Comparison of ENCODE assay signal across 14 cellular contexts in the genomic region with DNA sequence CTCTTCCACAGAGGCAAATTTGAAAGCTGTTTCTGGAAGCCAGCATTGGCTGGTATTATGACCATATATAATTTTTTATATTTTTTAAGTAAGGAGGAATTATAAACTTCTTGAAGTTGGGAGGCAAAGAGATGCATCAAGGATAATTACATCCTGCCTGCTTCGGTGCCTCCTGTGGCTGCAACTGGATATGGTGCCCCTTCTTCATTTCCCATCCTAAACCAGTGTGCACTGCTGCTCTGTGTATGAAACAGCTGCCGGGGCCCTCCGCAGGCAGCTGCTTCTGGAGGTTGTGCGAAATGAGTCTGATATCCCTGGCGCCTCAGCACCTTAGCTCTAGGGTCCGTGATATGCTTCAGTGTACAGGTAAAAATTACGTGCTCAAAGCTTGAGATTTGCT.
A peak's percentile ranks its signal among the peaks of the same experiment; 100 is the strongest.
DNase-seq lines count a peak whose midpoint lies in the region; ATAC-seq, FAIRE-seq and TF ChIP-seq lines count a peak whose summit lies in the region.
"Had no signal": no experiment of that assay in that cellular context is flagged by ENCODE, and none has a peak within 500 bp of the region (broad histone marks: within the 10 kb centered on the region; RNA-seq: fewer than 3 reads in every experiment).

No MANE protein-coding gene starts in this region.

- H3K9me3 ChIP-seq in K562 (replicated peaks; ENCODE audit: control insufficient read depth, insufficient read depth, low read depth, low read length) (no peaks in the 10 kb centered on the region), mesenchymal stem cell (ENCODE audit: control insufficient read depth, low read length) (no peaks in the 10 kb centered on the region)

- no peaks in the 10 kb centered on the region for H3K36me3 Mint-ChIP-seq in activated naive CD4-positive, alpha-beta T cell treated with anti-CD3 and anti-CD28 coated beads for 36 hours (ENCODE audit: low read depth)

- H4K91ac ChIP-seq in mesenchymal stem cell (ENCODE audit: low read length) = peak overlapping the region; percentile 29

- H2BK5ac ChIP-seq in mesenchymal stem cell (ENCODE audit: low read depth, low read length, poor library complexity, severe bottlenecking) = no peak overlapping the region

- DNase-seq in DMS 273 (lab: John Stamatoyannopoulos, UW; ENCODE audit: unreplicated experiment) (peak; percentile 57), LHCN-M2 (ENCODE audit: low read depth) (peak; percentile 26), K562 (ENCODE audit: extremely low read depth in 1 of 4, low spot score in 3 of 4) (no peak), mesenchymal stem cell (no peak), NCI-H345 (lab: John Stamatoyannopoulos, UW) (no peak)
- DNase-seq in activated naive CD4-positive, alpha-beta T cell treated with anti-CD3 and anti-CD28 coated beads for 36 hours = no peak
- no peak for DNase-seq in activated CD4-positive, alpha-beta T cell treated with anti-CD3 and anti-CD28 coated beads for 4 hours
- DNase-seq: activated CD4-positive, alpha-beta T cell treated with anti-CD3 and anti-CD28 coated beads, Interleukin-2, amount 10 ng/mL, durations not matched to agents 24 days and 14 days; activated gamma-delta T cell; cerebellar nuclear complex; NCI-H510A treated with DMSO at 0.1 percent for 48 hours; occipital lobe had no signal

- no peaks in the 10 kb centered on the region for H3K9me3 Mint-ChIP-seq in activated naive CD4-positive, alpha-beta T cell treated with anti-CD3 and anti-CD28 coated beads for 36 hours
- H3K9me3 Mint-ChIP-seq: activated CD4-positive, alpha-beta T cell treated with anti-CD3 and anti-CD28 coated beads, Interleukin-2, amount 10 ng/mL, durations not matched to agents 24 days and 14 days had no signal

- no peaks in the 10 kb centered on the region for H4K20me1 ChIP-seq in K562 (replicated peaks; ENCODE audit: control insufficient read depth, insufficient read depth, low read length)

- H2BK12ac ChIP-seq in mesenchymal stem cell (ENCODE audit: low read length in 2 of 2) = no peak overlapping the region

- H3K4me3 ChIP-seq in K562 (no peak overlapping the region), mesenchymal stem cell (ENCODE audit: insufficient read depth in 1 of 2, low read depth in 1 of 2, low read length in 2 of 2) (no peak overlapping the region)

- H3K4me3 Mint-ChIP-seq in activated naive CD4-positive, alpha-beta T cell treated with anti-CD3 and anti-CD28 coated beads for 36 hours = no peak overlapping the region
- H3K4me3 Mint-ChIP-seq: activated CD4-positive, alpha-beta T cell treated with anti-CD3 and anti-CD28 coated beads, Interleukin-2, amount 10 ng/mL, durations not matched to agents 24 days and 14 days had no signal

- 68% methylated on average over 7 of the region's 7 CpGs for WGBS in K562 (ENCODE audit: insufficient coverage, low coverage, missing lambda C conversion rate)
- WGBS in mesenchymal stem cell = 93% methylated on average over 7 of the region's 7 CpGs

- H3K9ac ChIP-seq in K562 (ENCODE audit: insufficient read depth in 1 of 2, low read depth in 2 of 2, low read length in 2 of 2) = no peak overlapping the region
- no peak overlapping the region for H3K9ac ChIP-seq in mesenchymal stem cell (ENCODE audit: low read length)

- H3K79me1 ChIP-seq in mesenchymal stem cell (replicated peaks; ENCODE audit: low read length, poor library complexity, severe bottlenecking) = no peaks in the 10 kb centered on the region

- H3K79me2 ChIP-seq in K562 (ENCODE audit: control insufficient read depth, insufficient read depth, low read length) = no peaks in the 10 kb centered on the region

- peaks cover 14% of the 10 kb centered on the region for H3K27me3 Mint-ChIP-seq in activated naive CD4-positive, alpha-beta T cell treated with anti-CD3 and anti-CD28 coated beads for 36 hours (ENCODE audit: low read depth)

- no peak overlapping the region for H3K23ac ChIP-seq in mesenchymal stem cell (ENCODE audit: low read length in 2 of 2)

- peaks cover 4% of the 10 kb centered on the region for H3K9me1 ChIP-seq in K562 (ENCODE audit: control insufficient read depth, insufficient read depth, low read length)

- FAIRE-seq in K562 (lab: Jason Lieb, UNC) = no peak
- FAIRE-seq: GM12891 had no signal

- H3K27me3 ChIP-seq in K562 (ENCODE audit: control insufficient read depth in 2 of 2, insufficient read depth in 2 of 2, low read length in 2 of 2) (0 out of 5 replicates have a peak, but pooled peaks cover 0 to 5% of the 10 kb centered on the region in 2 experiments), mesenchymal stem cell (ENCODE audit: control insufficient read depth in 1 of 2, insufficient read depth in 1 of 2, low read length in 2 of 2) (peaks cover 0 to 4% of the 10 kb centered on the region in 2 experiments)

- no peaks in the 10 kb centered on the region for H3K4me1 Mint-ChIP-seq in activated naive CD4-positive, alpha-beta T cell treated with anti-CD3 and anti-CD28 coated beads for 36 hours (ENCODE audit: low read depth)
- H3K4me1 Mint-ChIP-seq: activated CD4-positive, alpha-beta T cell treated with anti-CD3 and anti-CD28 coated beads, Interleukin-2, amount 10 ng/mL, durations not matched to agents 24 days and 14 days had no signal

- CTCF ChIA-PET in K562 (lab: Yijun Ruan, JAX; ENCODE audit: low intra/inter-chr PET ratio) = no interaction called here
- CTCF ChIA-PET in activated naive CD4-positive, alpha-beta T cell treated with anti-CD3 and anti-CD28 coated beads for 36 hours (lab: Charles Lee) = no interaction called here

- no peak overlapping the region for H3K14ac ChIP-seq in mesenchymal stem cell (ENCODE audit: low read length in 2 of 2)

- intact Hi-C loops in K562 (cut with micrococcal nuclease) = no loop called here
- intact Hi-C loops in activated naive CD4-positive, alpha-beta T cell treated with anti-CD3 and anti-CD28 coated beads for 36 hours (cut with micrococcal nuclease) = no loop called here

- H3K27ac Mint-ChIP-seq in activated naive CD4-positive, alpha-beta T cell treated with anti-CD3 and anti-CD28 coated beads for 36 hours = no peak overlapping the region
- H3K27ac Mint-ChIP-seq: activated CD4-positive, alpha-beta T cell treated with anti-CD3 and anti-CD28 coated beads, Interleukin-2, amount 10 ng/mL, durations not matched to agents 24 days and 14 days had no signal

- H2AFZ ChIP-seq in K562 (ENCODE audit: low read depth, low read length) (no peak overlapping the region), mesenchymal stem cell (ENCODE audit: low read depth, low read length) (no peak overlapping the region)

- ATAC-seq in K562 (0 out of 3 replicates have a peak, but pooled peaks have one; percentile 34), HG03135 (IDR thresholded peaks at IDR 0.05; ENCODE audit: unreplicated experiment) (no peak)

- no peak overlapping the region for H3K27ac ChIP-seq in K562 (ENCODE audit: extremely low read depth, low read depth, low read length)
- no peak overlapping the region for H3K27ac ChIP-seq in mesenchymal stem cell (ENCODE audit: low read length, poor library complexity, severe bottlenecking)

- POLR2A ChIA-PET in K562 (lab: Yijun Ruan, JAX) = no interaction called here

- no peak overlapping the region for H2AK5ac ChIP-seq in mesenchymal stem cell (ENCODE audit: low read length, severe bottlenecking)

- H3K4me1 ChIP-seq in K562 (replicated peaks in 1 of 2; ENCODE audit: control insufficient read depth in 2 of 2, insufficient read depth in 2 of 2, low read length in 2 of 2) (peaks cover 3 to 26% of the 10 kb centered on the region in 2 experiments; a peak in 4 of 5 replicates), mesenchymal stem cell (ENCODE audit: control insufficient read depth, insufficient read depth, low read depth, low read length) (no peaks in the 10 kb centered on the region)

- TF ChIP-seq RAD21 in K562 (CRISPR knock-in tag; conservative IDR thresholded peaks at IDR 0.05 in 1 of 2, IDR thresholded peaks at IDR 0.05 in 1 of 2) = no peak

- H4K8ac ChIP-seq in mesenchymal stem cell (ENCODE audit: low read length) = no peak overlapping the region

- TF ChIP-seq POLR2A in K562 (conservative IDR thresholded peaks at IDR 0.05) = no peak

- no peak for TF ChIP-seq EP300 in K562 (IDR thresholded peaks at IDR 0.05; ENCODE audit: low read length)

- no peak overlapping the region for H2BK120ac ChIP-seq in mesenchymal stem cell (ENCODE audit: low read depth, low read length)

- H3K18ac ChIP-seq in mesenchymal stem cell (ENCODE audit: low read depth in 1 of 2, low read length in 2 of 2) = no peak overlapping the region

- H3K4ac ChIP-seq in mesenchymal stem cell (ENCODE audit: low read depth in 1 of 2, low read length in 2 of 2) = no peak overlapping the region

- H3K4me2 ChIP-seq in K562 (ENCODE audit: insufficient read depth, low read length) = no peak overlapping the region
- H3K4me2 ChIP-seq in mesenchymal stem cell (ENCODE audit: low read length, poor library complexity, severe bottlenecking) = no peak overlapping the region

- 0 out of 6 replicates have a peak, but pooled peaks of 2 of the 3 experiments have one; percentile 2 to 21 for TF ChIP-seq CTCF in K562 (IDR thresholded peaks at IDR 0.05 in 2 of 3, conservative IDR thresholded peaks at IDR 0.05 in 1 of 3; ENCODE audit: insufficient read depth in 2 of 3, low read depth in 1 of 3, low read length in 3 of 3)

- in situ Hi-C loops in K562 (cut with MboI) = no loop called here

- BruUV-seq in K562 (replicated peaks; lab: Mats Ljungman, UMichigan) = no TSS peak

- H3K36me3 ChIP-seq in K562 (ENCODE audit: control insufficient read depth, insufficient read depth, low read length) = no peaks in the 10 kb centered on the region
- no peaks in the 10 kb centered on the region for H3K36me3 ChIP-seq in mesenchymal stem cell (ENCODE audit: control insufficient read depth in 1 of 2, insufficient read depth in 2 of 2, low read depth in 1 of 2, low read length in 2 of 2)

- no peak overlapping the region for H2BK15ac ChIP-seq in mesenchymal stem cell (ENCODE audit: low read depth, poor library complexity, severe bottlenecking)

TF ChIP-seq in K562, 482 proteins besides CTCF, POLR2A, EP300 and RAD21 (continues in another document):
- TF ChIP-seq PRPF4 (IDR thresholded peaks at IDR 0.05; ENCODE audit: insufficient read depth, low read depth, low read length, poor library complexity, severe bottlenecking) = no peak
- no peak for TF ChIP-seq ZNF766 (CRISPR knock-in tag; conservative IDR thresholded peaks at IDR 0.05)
- no peak for TF ChIP-seq BRD9 (IDR thresholded peaks at IDR 0.05; ENCODE audit: low read depth, partially characterized antibody)
- TF ChIP-seq, protein P1, sequence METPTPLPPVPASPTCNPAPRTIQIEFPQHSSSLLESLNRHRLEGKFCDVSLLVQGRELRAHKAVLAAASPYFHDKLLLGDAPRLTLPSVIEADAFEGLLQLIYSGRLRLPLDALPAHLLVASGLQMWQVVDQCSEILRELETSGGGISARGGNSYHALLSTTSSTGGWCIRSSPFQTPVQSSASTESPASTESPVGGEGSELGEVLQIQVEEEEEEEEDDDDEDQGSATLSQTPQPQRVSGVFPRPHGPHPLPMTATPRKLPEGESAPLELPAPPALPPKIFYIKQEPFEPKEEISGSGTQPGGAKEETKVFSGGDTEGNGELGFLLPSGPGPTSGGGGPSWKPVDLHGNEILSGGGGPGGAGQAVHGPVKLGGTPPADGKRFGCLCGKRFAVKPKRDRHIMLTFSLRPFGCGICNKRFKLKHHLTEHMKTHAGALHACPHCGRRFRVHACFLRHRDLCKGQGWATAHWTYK (CRISPR knock-in tag; IDR thresholded peaks at IDR 0.05) = no peak
- TF ChIP-seq ETS2 (tag; IDR thresholded peaks at IDR 0.05; ENCODE audit: borderline replicate concordance, poor library complexity, severe bottlenecking) = no peak
- no peak for TF ChIP-seq NFXL1 (CRISPR knock-in tag; IDR thresholded peaks at IDR 0.05)

Comparison
In these comparisons a context has a peak if more than half of its experiments do, and no peak if none do; other contexts are left out.
1. DNase-seq: peak in DMS 273 (single experiment) and LHCN-M2 (single experiment); none in K562 (0 of 4), mesenchymal stem cell (single experiment), NCI-H345 (single experiment), activated naive CD4-positive, alpha-beta T cell treated with anti-CD3 and anti-CD28 coated beads for 36 hours (single experiment) and activated CD4-positive, alpha-beta T cell treated with anti-CD3 and anti-CD28 coated beads for 4 hours (0 of 2).